Comparison of ENCODE assay signal across 8 cellular contexts in the genomic region with DNA sequence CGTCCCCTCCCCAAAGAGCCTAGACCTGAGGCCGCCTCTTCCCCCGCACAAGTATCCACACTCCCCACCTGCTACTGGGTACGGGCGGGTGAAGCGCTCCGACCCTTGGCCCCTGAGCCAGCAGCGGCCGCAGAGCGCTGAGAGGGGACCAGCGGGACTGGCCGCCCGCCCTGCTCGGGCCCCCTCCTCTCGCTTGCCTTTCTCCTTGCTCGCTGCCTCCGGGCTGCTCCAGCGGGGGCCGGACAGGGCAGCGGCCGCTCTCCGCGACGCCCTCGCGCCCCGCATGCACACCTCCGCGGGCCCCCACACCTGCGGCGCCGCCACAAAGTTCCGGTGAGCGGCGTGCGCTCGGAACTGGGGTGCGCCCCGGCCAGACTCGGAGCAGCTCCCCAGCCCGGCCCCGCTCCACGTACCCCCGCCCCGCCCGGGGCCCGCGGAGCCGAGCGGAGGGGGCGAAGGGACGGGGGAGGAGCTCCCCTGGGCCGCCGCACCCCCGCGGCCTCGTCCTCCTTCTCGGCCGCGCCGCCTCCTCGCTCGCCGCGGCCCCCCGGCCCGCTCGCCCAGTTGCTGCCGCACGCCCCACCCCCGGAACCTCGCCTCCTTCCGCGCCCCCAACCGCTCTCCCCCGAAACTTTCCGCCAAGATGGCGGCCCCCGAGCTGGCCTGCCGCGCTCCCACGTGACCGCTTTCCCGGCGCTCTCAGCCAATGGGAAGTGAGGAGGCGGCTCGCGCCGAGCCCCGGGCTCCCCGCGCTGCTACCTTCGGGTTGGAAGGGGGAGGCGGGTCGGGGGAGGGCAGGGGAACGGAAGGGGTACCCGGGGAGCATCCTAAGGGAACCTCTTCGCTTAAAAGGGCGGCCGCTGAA. TPM values are rescaled to one million over a fixed set of nuclear protein-coding genes. Genes with fewer than 3 reads are reported as not detected.
DNase-seq lines count a peak whose midpoint lies in the region; ATAC-seq and TF ChIP-seq lines count a peak whose summit lies in the region.

No MANE protein-coding gene starts in this region.

- H3K27me3 ChIP-seq in cardiac muscle cell (no peaks in the 10 kb centered on the region), trophoblast cell (ENCODE audit: insufficient read depth, low read length) (no peaks in the 10 kb centered on the region), tibial nerve (no peaks in the 10 kb centered on the region)

- H3K4me1 ChIP-seq in cardiac muscle cell (ENCODE audit: low read depth) (peaks cover 11% of the 10 kb centered on the region), trophoblast cell (ENCODE audit: control insufficient read depth in 1 of 2, insufficient read depth in 2 of 2, low read length in 2 of 2) (peaks cover 4 to 8% of the 10 kb centered on the region in 2 experiments), tibial nerve (peaks cover 0 to 45% (median 7%) of the 10 kb centered on the region in 4 donors)

- TF ChIP-seq POLR2A in tibial nerve (IDR thresholded peaks at IDR 0.05), result peak in 1 of 2 donors; percentile 28

- H3K4ac ChIP-seq in trophoblast cell (ENCODE audit: low read depth, low read length), result peak overlapping the region; percentile 83

- peak overlapping the region; percentile 85 for H2BK120ac ChIP-seq in trophoblast cell (ENCODE audit: insufficient read depth, low read length, poor library complexity)

- H3K27ac ChIP-seq in cardiac muscle cell, result peak overlapping the region; percentile 96
- peak overlapping the region; percentile 88 for H3K27ac ChIP-seq in trophoblast cell (ENCODE audit: low read depth, low read length)
- peak overlapping the region; percentile 92 to 98 (median 96) for H3K27ac ChIP-seq in tibial nerve

- no CpG with 5 or more reads among the region's 100 CpGs for WGBS in trophoblast cell (ENCODE audit: extremely low coverage, insufficient coverage, insufficient read length)
- 0 to 2% methylated on average over 34 to 35 of the region's 100 CpGs for WGBS in tibial nerve, 2 donors

- H2BK12ac ChIP-seq in trophoblast cell (ENCODE audit: low read length), result no peak overlapping the region

- ATAC-seq in HG02623 (IDR thresholded peaks at IDR 0.05; ENCODE audit: unreplicated experiment), result peak; percentile 60

- peak overlapping the region; percentile 95 for H3K14ac ChIP-seq in trophoblast cell (ENCODE audit: low read length)

- peak overlapping the region; percentile 98 for H2BK5ac ChIP-seq in trophoblast cell (ENCODE audit: low read depth, low read length, poor library complexity)

- H3K9ac ChIP-seq in trophoblast cell (ENCODE audit: low read length), result peak overlapping the region; percentile 74

- H4K91ac ChIP-seq in trophoblast cell (ENCODE audit: low read depth, low read length), result peak overlapping the region; percentile 97

- peak overlapping the region; percentile 84 for H2AFZ ChIP-seq in trophoblast cell (ENCODE audit: insufficient read depth, low read length, poor library complexity)

- peaks cover 8% of the 10 kb centered on the region for H3K36me3 ChIP-seq in cardiac muscle cell
- H3K36me3 ChIP-seq in trophoblast cell (ENCODE audit: control insufficient read depth in 1 of 2, insufficient read depth in 2 of 2, low read length in 2 of 2), result no peaks in the 10 kb centered on the region
- no peaks in the 10 kb centered on the region for H3K36me3 ChIP-seq in tibial nerve

- peak overlapping the region; percentile 81 for H4K12ac ChIP-seq in trophoblast cell (ENCODE audit: low read depth, low read length)

- peaks cover 18% of the 10 kb centered on the region for H3K79me1 ChIP-seq in trophoblast cell (ENCODE audit: low read length)

- H3K4me3 ChIP-seq in cardiac muscle cell (peak overlapping the region; percentile 82), trophoblast cell (ENCODE audit: low read depth, low read length) (peak overlapping the region; percentile 86), tibial nerve (peak overlapping the region; percentile 79 to 95 (median 88))

- DNase-seq in GM10266 (ENCODE audit: extremely low spot score) (peak; percentile 97), NCI-H1092 (lab: John Stamatoyannopoulos, UW) (peak; percentile 84), SKM-1 treated with dmso at 0.1 percent for 144 hours (lab: John Stamatoyannopoulos, UW; ENCODE audit: unreplicated experiment) (peak; percentile 81), cardiac muscle cell (ENCODE audit: low read depth in 1 of 2, low spot score in 1 of 2) (peak; percentile 91 to 93), trophoblast cell (peak; percentile 79 to 85), tibial nerve (ENCODE audit: low spot score in 2 of 2) (peak; percentile 70 to 73)
- DNase-seq in activated naive CD8-positive, alpha-beta T cell treated with anti-CD3 and anti-CD28 coated beads, Interleukin-2, amount 50 U/mL, for 16 hours (ENCODE audit: low read depth, low spot score), result peak; percentile 84

- H2AK5ac ChIP-seq in trophoblast cell (ENCODE audit: low read length), result peak overlapping the region; percentile 18

- TF ChIP-seq CTCF in GM10266 (IDR thresholded peaks at IDR 0.05; ENCODE audit: control insufficient read depth, insufficient read depth, low read depth, missing control alignments) (no peak), cardiac muscle cell (IDR thresholded peaks at IDR 0.05; ENCODE audit: low read depth, low read length) (no peak), tibial nerve (IDR thresholded peaks at IDR 0.05) (no peak)

- H3K4me2 ChIP-seq in trophoblast cell (ENCODE audit: low read length), result peak overlapping the region; percentile 89

- H3K18ac ChIP-seq in trophoblast cell (ENCODE audit: low read length), result peak overlapping the region; percentile 94

- H3K9me3 ChIP-seq in cardiac muscle cell (ENCODE audit: low read depth) (no peaks in the 10 kb centered on the region), trophoblast cell (ENCODE audit: insufficient read depth, low read depth, low read length) (no peaks in the 10 kb centered on the region), tibial nerve (no peaks in the 10 kb centered on the region)

- TF ChIP-seq EP300 in tibial nerve (IDR thresholded peaks at IDR 0.05), result no peak

- H3K23ac ChIP-seq in trophoblast cell (ENCODE audit: low read length), result no peak overlapping the region

- peaks cover 11% of the 10 kb centered on the region for H3K79me2 ChIP-seq in trophoblast cell (ENCODE audit: control insufficient read depth, insufficient read depth, low read length, poor library complexity)

- H4K8ac ChIP-seq in trophoblast cell (ENCODE audit: low read depth, low read length), result peak overlapping the region; percentile 96

RNA-seq across cellular contexts. Expression of gene DLG1, which starts 0.7 kb away (rescaled TPM):
- total RNA-seq in cardiac muscle cell, result 43.2 and 61.4 TPM in 2 replicates
- 42.8 and 50.8 TPM in 2 replicates for polyA plus RNA-seq in cardiac muscle cell
- 38.6 and 38.9 TPM in 2 replicates for polyA plus RNA-seq in trophoblast cell (2013)
- total RNA-seq in tibial nerve, result 10 to 100 TPM; 49.2 to 94.0 (median 71.1) TPM

Comparison
In these comparisons a context has a peak if more than half of its experiments do, and no peak if none do; other contexts are left out.
1. Peak in every context shown above with its lines: DNase-seq, ATAC-seq, H3K4me3 ChIP-seq and H3K27ac ChIP-seq.